18 cellular contexts compared by ENCODE assay signal in genomic region chr13:44637581-44637980, GRCh38.
"Had no signal": no experiment of that assay in that cellular context is flagged by ENCODE, and none has a peak within 500 bp of the region (broad histone marks: within the 10 kb centered on the region; RNA-seq: fewer than 3 reads in every experiment).

No MANE protein-coding gene starts in this region.

- DNase-seq: colonic mucosa; cortex of kidney; dermis blood vessel endothelial cell; dorsolateral prefrontal cortex; effector CD4-positive, alpha-beta T cell; effector CD8-positive, alpha-beta T cell; effector memory CD4-positive, alpha-beta T cell; effector memory CD8-positive, alpha-beta T cell; endodermal cell; erythroblast; esophagus squamous epithelium; foreskin fibroblast; foreskin keratinocyte; foreskin melanocyte; gastrocnemius medialis; glutamatergic neuron; heart left ventricle; heart right ventricle had no signal
